In genomic region chrX:151779258-151779657, GRCh38 we compare ENCODE assay signal across 38 cellular contexts. TPM values are rescaled to one million over a fixed set of nuclear protein-coding genes. Genes with fewer than 3 reads are reported as not detected.
"Had no signal": no experiment of that assay in that cellular context is flagged by ENCODE, and none has a peak within 500 bp of the region (broad histone marks: within the 10 kb centered on the region; RNA-seq: fewer than 3 reads in every experiment).

No MANE protein-coding gene starts in this region.

- H3K4me1 ChIP-seq: ascending aorta had no signal

- H3K27me3 Mint-ChIP-seq: activated B cell treated with CpG ODN at 0.5 μM for 24 hours; activated CD4-positive, alpha-beta memory T cell treated with anti-CD3 and anti-CD28 coated beads for 36 hours; activated CD4-positive, alpha-beta T cell treated with anti-CD3 and anti-CD28 coated beads, Interleukin-2, amount 10 ng/mL, durations not matched to agents 24 days and 14 days; activated CD8-positive, alpha-beta memory T cell treated with anti-CD3 and anti-CD28 coated beads, Interleukin-2, amount 10 ng/mL, durations not matched to agents 7 days and 5 days; activated naive CD4-positive, alpha-beta T cell treated with anti-CD3 and anti-CD28 coated beads, Interleukin-2, amount 10 ng/mL, durations not matched to agents 7 days and 5 days; activated naive CD8-positive, alpha-beta T cell; activated naive CD8-positive, alpha-beta T cell treated with anti-CD3 and anti-CD28 coated beads, Interleukin-2, amount 10 ng/mL, durations not matched to agents 7 days and 5 days; activated naive CD8-positive, alpha-beta T cell treated with anti-CD3 and anti-CD28 coated beads, Interleukin-2, amount 50 U/mL, for 24 hours had no signal

- DNase-seq: activated B cell treated with CpG ODN at 0.5 μM for 24 hours; activated CD4-positive, alpha-beta memory T cell treated with anti-CD3 and anti-CD28 coated beads for 36 hours; activated CD4-positive, alpha-beta T cell treated with anti-CD3 and anti-CD28 coated beads for 4 hours; activated CD4-positive, alpha-beta T cell treated with anti-CD3 and anti-CD28 coated beads, Interleukin-2, amount 10 ng/mL, durations not matched to agents 24 days and 14 days; activated CD4-positive, alpha-beta T cell treated with anti-CD3 and anti-CD28 coated beads, Interleukin-2, amount 50 U/mL, for 1 hour; activated CD4-positive, alpha-beta T cell treated with anti-CD3 and anti-CD28 coated beads, Interleukin-2, amount 50 U/mL, for 4 hours; activated CD4-positive, CD25-positive, alpha-beta regulatory T cell treated with anti-CD3 and anti-CD28 coated beads, Interleukin-2, amount 50 U/mL, for 72 hours; activated CD8-positive, alpha-beta memory T cell treated with anti-CD3 and anti-CD28 coated beads for 24 hours; activated CD8-positive, alpha-beta memory T cell treated with anti-CD3 and anti-CD28 coated beads, Interleukin-2, amount 10 ng/mL, durations not matched to agents 7 days and 5 days; activated CD8-positive, alpha-beta memory T cell treated with anti-CD3 and anti-CD28 coated beads, Interleukin-2, amount 50 U/mL, for 48 hours; activated CD8-positive, alpha-beta T cell treated with anti-CD3 and anti-CD28 coated beads, Interleukin-2, amount 10 ng/mL, durations not matched to agents 7 days and 5 days; activated effector memory CD4-positive, alpha-beta T cell treated with Interleukin-2 at 50 U/mL for 16 hours; activated gamma-delta T cell; activated naive CD4-positive, alpha-beta T cell treated with anti-CD3 and anti-CD28 coated beads, Interleukin-2, amount 10 ng/mL, durations not matched to agents 7 days and 5 days; activated naive CD4-positive, alpha-beta T cell treated with Interleukin-2 at 50 U/mL for 16 hours; activated naive CD8-positive, alpha-beta T cell treated with anti-CD3 and anti-CD28 coated beads, Interleukin-2, amount 10 ng/mL, durations not matched to agents 7 days and 5 days; activated naive CD8-positive, alpha-beta T cell treated with anti-CD3 and anti-CD28 coated beads, Interleukin-2, amount 50 U/mL, for 24 hours; activated T-cell treated with anti-CD3 and anti-CD28 coated beads, Interleukin-2, amount 50 U/mL, for 24 hours; activated T-cell treated with anti-CD3 and anti-CD28 coated beads, Interleukin-2, amount 50 U/mL, for 48 hours; amygdala; anterior cingulate cortex; caudate nucleus; SW 1271; T-helper 1 cell; T-helper 2 cell; T-helper 9 cell had no signal

- H3K9me3 Mint-ChIP-seq: activated B cell treated with CpG ODN at 0.5 μM for 24 hours; activated CD4-positive, alpha-beta memory T cell treated with anti-CD3 and anti-CD28 coated beads for 36 hours; activated CD4-positive, alpha-beta T cell treated with anti-CD3 and anti-CD28 coated beads, Interleukin-2, amount 10 ng/mL, durations not matched to agents 24 days and 14 days; activated naive CD4-positive, alpha-beta T cell treated with anti-CD3 and anti-CD28 coated beads, Interleukin-2, amount 10 ng/mL, durations not matched to agents 7 days and 5 days; activated naive CD4-positive, alpha-beta T cell treated with anti-CD3 and anti-CD28 coated beads, Interleukin-2, amount 50 U/mL, for 24 hours; activated naive CD8-positive, alpha-beta T cell treated with anti-CD3 and anti-CD28 coated beads, Interleukin-2, amount 10 ng/mL, durations not matched to agents 7 days and 5 days; activated naive CD8-positive, alpha-beta T cell treated with anti-CD3 and anti-CD28 coated beads, Interleukin-2, amount 50 U/mL, for 24 hours; activated T-cell treated with anti-CD3 and anti-CD28 coated beads, Interleukin-2, amount 50 U/mL, for 24 hours; activated T-helper 2 cell treated with anti-CD3 and anti-CD28 coated beads, Interferon-gamma antibody, Interleukin-2, Interleukin-4, amounts not matched to agents 10 μg/mL and 5 μg/mL and 100 μg/mL, durations not matched to agents 14 hours and 24 hours and 36 hours; central memory CD8-positive, alpha-beta T cell; T-helper 1 cell treated with Interleukin-12 subunit alpha and Interleukin-12 subunit beta and Interleukin-4 antibody, amounts not matched to agents 30 μg/mL and 1 μg/mL, for 36 hours; T-helper 2 cell treated with Interferon-gamma antibody and Interleukin-4, amounts not matched to agents 5 μg/mL and 100 μg/mL, for 36 hours had no signal

- H3K9me3 ChIP-seq: ascending aorta had no signal

- H3K27me3 ChIP-seq: ascending aorta, cardiac muscle cell had no signal

- H3K4me1 Mint-ChIP-seq: activated B cell treated with CpG ODN at 0.5 μM for 24 hours; activated CD4-positive, alpha-beta T cell treated with anti-CD3 and anti-CD28 coated beads, Interleukin-2, amount 10 ng/mL, durations not matched to agents 24 days and 14 days; activated CD8-positive, alpha-beta memory T cell treated with anti-CD3 and anti-CD28 coated beads, Interleukin-2, amount 10 ng/mL, durations not matched to agents 7 days and 5 days; activated naive CD4-positive, alpha-beta T cell treated with anti-CD3 and anti-CD28 coated beads, Interleukin-2, amount 10 ng/mL, durations not matched to agents 7 days and 5 days; activated naive CD4-positive, alpha-beta T cell treated with anti-CD3 and anti-CD28 coated beads, Interleukin-2, amount 50 U/mL, for 24 hours; activated naive CD8-positive, alpha-beta T cell treated with anti-CD3 and anti-CD28 coated beads, Interleukin-2, amount 10 ng/mL, durations not matched to agents 7 days and 5 days; activated naive CD8-positive, alpha-beta T cell treated with anti-CD3 and anti-CD28 coated beads, Interleukin-2, amount 50 U/mL, for 24 hours; central memory CD8-positive, alpha-beta T cell had no signal

- H3K36me3 ChIP-seq: ascending aorta, cardiac muscle cell had no signal

- H3K4me3 ChIP-seq: ascending aorta, cardiac muscle cell had no signal

- H3K4me3 Mint-ChIP-seq: activated B cell treated with CpG ODN at 0.5 μM for 24 hours; activated CD4-positive, alpha-beta memory T cell treated with anti-CD3 and anti-CD28 coated beads for 36 hours; activated CD4-positive, alpha-beta T cell treated with anti-CD3 and anti-CD28 coated beads, Interleukin-2, amount 10 ng/mL, durations not matched to agents 24 days and 14 days; activated CD8-positive, alpha-beta memory T cell treated with anti-CD3 and anti-CD28 coated beads, Interleukin-2, amount 10 ng/mL, durations not matched to agents 7 days and 5 days; activated CD8-positive, alpha-beta T cell treated with anti-CD3 and anti-CD28 coated beads, Interleukin-2, amount 10 ng/mL, durations not matched to agents 7 days and 5 days; activated naive CD4-positive, alpha-beta T cell treated with anti-CD3 and anti-CD28 coated beads, Interleukin-2, amount 10 ng/mL, durations not matched to agents 7 days and 5 days; activated naive CD4-positive, alpha-beta T cell treated with anti-CD3 and anti-CD28 coated beads, Interleukin-2, amount 50 U/mL, for 24 hours; activated naive CD8-positive, alpha-beta T cell; activated naive CD8-positive, alpha-beta T cell treated with anti-CD3 and anti-CD28 coated beads, Interleukin-2, amount 10 ng/mL, durations not matched to agents 7 days and 5 days; activated naive CD8-positive, alpha-beta T cell treated with anti-CD3 and anti-CD28 coated beads, Interleukin-2, amount 50 U/mL, for 24 hours; activated T-cell treated with anti-CD3 and anti-CD28 coated beads, Interleukin-2, amount 50 U/mL, for 24 hours; brain; central memory CD8-positive, alpha-beta T cell; T-helper 1 cell treated with Interleukin-12 subunit alpha and Interleukin-12 subunit beta and Interleukin-4 antibody, amounts not matched to agents 30 μg/mL and 1 μg/mL, for 36 hours; T-helper 2 cell treated with Interferon-gamma antibody and Interleukin-4, amounts not matched to agents 5 μg/mL and 100 μg/mL, for 36 hours had no signal

- H3K27ac Mint-ChIP-seq: activated B cell treated with CpG ODN at 0.5 μM for 24 hours; activated CD4-positive, alpha-beta memory T cell treated with anti-CD3 and anti-CD28 coated beads for 36 hours; activated CD4-positive, alpha-beta T cell treated with anti-CD3 and anti-CD28 coated beads, Interleukin-2, amount 10 ng/mL, durations not matched to agents 24 days and 14 days; activated CD8-positive, alpha-beta memory T cell treated with anti-CD3 and anti-CD28 coated beads, Interleukin-2, amount 10 ng/mL, durations not matched to agents 7 days and 5 days; activated CD8-positive, alpha-beta T cell treated with anti-CD3 and anti-CD28 coated beads, Interleukin-2, amount 10 ng/mL, durations not matched to agents 7 days and 5 days; activated naive CD4-positive, alpha-beta T cell treated with anti-CD3 and anti-CD28 coated beads, Interleukin-2, amount 10 ng/mL, durations not matched to agents 7 days and 5 days; activated naive CD4-positive, alpha-beta T cell treated with anti-CD3 and anti-CD28 coated beads, Interleukin-2, amount 50 U/mL, for 24 hours; activated naive CD8-positive, alpha-beta T cell; activated naive CD8-positive, alpha-beta T cell treated with anti-CD3 and anti-CD28 coated beads, Interleukin-2, amount 10 ng/mL, durations not matched to agents 7 days and 5 days; activated naive CD8-positive, alpha-beta T cell treated with anti-CD3 and anti-CD28 coated beads, Interleukin-2, amount 50 U/mL, for 24 hours; activated T-cell treated with anti-CD3 and anti-CD28 coated beads, Interleukin-2, amount 50 U/mL, for 24 hours; activated T-helper 2 cell treated with anti-CD3 and anti-CD28 coated beads, Interferon-gamma antibody, Interleukin-2, Interleukin-4, amounts not matched to agents 10 μg/mL and 5 μg/mL and 100 μg/mL, durations not matched to agents 14 hours and 24 hours and 36 hours; brain; T-helper 1 cell treated with Interleukin-12 subunit alpha and Interleukin-12 subunit beta and Interleukin-4 antibody, amounts not matched to agents 30 μg/mL and 1 μg/mL, for 36 hours; T-helper 2 cell treated with Interferon-gamma antibody and Interleukin-4, amounts not matched to agents 5 μg/mL and 100 μg/mL, for 36 hours had no signal

- H3K36me3 Mint-ChIP-seq: activated CD4-positive, alpha-beta memory T cell treated with anti-CD3 and anti-CD28 coated beads for 36 hours; activated CD8-positive, alpha-beta memory T cell treated with anti-CD3 and anti-CD28 coated beads, Interleukin-2, amount 10 ng/mL, durations not matched to agents 7 days and 5 days; activated naive CD4-positive, alpha-beta T cell treated with anti-CD3 and anti-CD28 coated beads, Interleukin-2, amount 10 ng/mL, durations not matched to agents 7 days and 5 days; activated naive CD4-positive, alpha-beta T cell treated with anti-CD3 and anti-CD28 coated beads, Interleukin-2, amount 50 U/mL, for 24 hours; activated naive CD8-positive, alpha-beta T cell; activated naive CD8-positive, alpha-beta T cell treated with anti-CD3 and anti-CD28 coated beads, Interleukin-2, amount 10 ng/mL, durations not matched to agents 7 days and 5 days; brain had no signal

- H3K27ac ChIP-seq: ascending aorta, cardiac muscle cell, VCaP had no signal

- ATAC-seq: activated CD8-positive, alpha-beta memory T cell treated with anti-CD3 and anti-CD28 coated beads, Interleukin-2, amount 10 ng/mL, durations not matched to agents 7 days and 5 days; activated CD8-positive, alpha-beta T cell treated with anti-CD3 and anti-CD28 coated beads, Interleukin-2, amount 10 ng/mL, durations not matched to agents 7 days and 5 days; activated naive CD8-positive, alpha-beta T cell treated with anti-CD3 and anti-CD28 coated beads, Interleukin-2, amount 50 U/mL, for 24 hours had no signal

RNA-seq across cellular contexts. Expression of gene CNGA2, which starts 44.7 kb away (rescaled TPM):
- total RNA-seq: activated B cell treated with CpG ODN at 0.5 μM for 24 hours; activated CD4-positive, alpha-beta memory T cell treated with anti-CD3 and anti-CD28 coated beads for 36 hours; activated CD4-positive, alpha-beta T cell treated with anti-CD3 and anti-CD28 coated beads, Interleukin-2, amount 10 ng/mL, durations not matched to agents 24 days and 14 days; activated CD8-positive, alpha-beta memory T cell treated with anti-CD3 and anti-CD28 coated beads, Interleukin-2, amount 10 ng/mL, durations not matched to agents 7 days and 5 days; activated CD8-positive, alpha-beta T cell treated with anti-CD3 and anti-CD28 coated beads, Interleukin-2, amount 10 ng/mL, durations not matched to agents 7 days and 5 days; activated naive CD8-positive, alpha-beta T cell treated with anti-CD3 and anti-CD28 coated beads, Interleukin-2, amount 10 ng/mL, durations not matched to agents 7 days and 5 days; activated T-helper 2 cell treated with anti-CD3 and anti-CD28 coated beads, Interferon-gamma antibody, Interleukin-2, Interleukin-4, amounts not matched to agents 10 μg/mL and 5 μg/mL and 100 μg/mL, durations not matched to agents 14 hours and 24 hours and 36 hours; ascending aorta; bronchial epithelial cell; cardiac muscle cell had no signal
- polyA plus RNA-seq: adipose tissue, cardiac muscle cell had no signal
